ENCODE assay signal across 19 cellular contexts in genomic region chr15:58438111-58438510, GRCh38. TPM values are rescaled to one million over a fixed set of nuclear protein-coding genes. Genes with fewer than 3 reads are reported as not detected.
"Had no signal": no experiment of that assay in that cellular context is flagged by ENCODE, and none has a peak within 500 bp of the region (broad histone marks: within the 10 kb centered on the region; RNA-seq: fewer than 3 reads in every experiment).

No MANE protein-coding gene starts in this region.

- H3K27me3 ChIP-seq: adrenal gland, breast epithelium, Peyer's patch, SJCRH30 had no signal

- H3K4me2 ChIP-seq: SK-N-SH had no signal

- H3K4me3 ChIP-seq: adrenal gland, breast epithelium, K562, Peyer's patch, SJCRH30 had no signal

- H3K9me2 ChIP-seq: SK-N-SH had no signal

- H3K9ac ChIP-seq: SK-N-SH had no signal

- H3K9me3 ChIP-seq: adrenal gland, breast epithelium, Peyer's patch, SJCRH30, SK-N-SH had no signal

- H3K36me3 ChIP-seq: adrenal gland, breast epithelium, Peyer's patch, SJCRH30, WERI-Rb-1 had no signal

- H3K4me1 ChIP-seq: breast epithelium had no signal

- DNase-seq: activated CD4-positive, alpha-beta memory T cell treated with anti-CD3 and anti-CD28 coated beads, Interleukin-2, amount 10 ng/mL, durations not matched to agents 7 days and 5 days; activated CD4-positive, alpha-beta T cell treated with anti-CD3 and anti-CD28 coated beads for 36 hours; activated CD4-positive, alpha-beta T cell treated with anti-CD3 and anti-CD28 coated beads, Interleukin-2, amount 50 U/mL, for 1 hour; activated naive CD4-positive, alpha-beta T cell treated with anti-CD3 and anti-CD28 coated beads, Interleukin-2, amount 50 U/mL, for 16 hours; activated naive CD8-positive, alpha-beta T cell treated with anti-CD3 and anti-CD28 coated beads, Interleukin-2, amount 10 ng/mL, durations not matched to agents 7 days and 5 days; activated T-cell treated with anti-CD3 and anti-CD28 coated beads, Interleukin-2, amount 50 U/mL, for 1 hour; anterior cingulate cortex; caudate nucleus; NCI-H1436; NCI-H1694 treated with DMSO at 0.1 percent for 48 hours; NCI-H69; SJCRH30; SK-N-SH; WERI-Rb-1 had no signal

- H3K27ac ChIP-seq: adrenal gland, breast epithelium, Peyer's patch, RWPE1, SJCRH30, WERI-Rb-1 had no signal

RNA-seq across cellular contexts. Expression of gene LIPC, which starts 6.3 kb away (rescaled TPM):
- polyA plus RNA-seq: SK-N-SH had no signal
